In the genomic region with DNA sequence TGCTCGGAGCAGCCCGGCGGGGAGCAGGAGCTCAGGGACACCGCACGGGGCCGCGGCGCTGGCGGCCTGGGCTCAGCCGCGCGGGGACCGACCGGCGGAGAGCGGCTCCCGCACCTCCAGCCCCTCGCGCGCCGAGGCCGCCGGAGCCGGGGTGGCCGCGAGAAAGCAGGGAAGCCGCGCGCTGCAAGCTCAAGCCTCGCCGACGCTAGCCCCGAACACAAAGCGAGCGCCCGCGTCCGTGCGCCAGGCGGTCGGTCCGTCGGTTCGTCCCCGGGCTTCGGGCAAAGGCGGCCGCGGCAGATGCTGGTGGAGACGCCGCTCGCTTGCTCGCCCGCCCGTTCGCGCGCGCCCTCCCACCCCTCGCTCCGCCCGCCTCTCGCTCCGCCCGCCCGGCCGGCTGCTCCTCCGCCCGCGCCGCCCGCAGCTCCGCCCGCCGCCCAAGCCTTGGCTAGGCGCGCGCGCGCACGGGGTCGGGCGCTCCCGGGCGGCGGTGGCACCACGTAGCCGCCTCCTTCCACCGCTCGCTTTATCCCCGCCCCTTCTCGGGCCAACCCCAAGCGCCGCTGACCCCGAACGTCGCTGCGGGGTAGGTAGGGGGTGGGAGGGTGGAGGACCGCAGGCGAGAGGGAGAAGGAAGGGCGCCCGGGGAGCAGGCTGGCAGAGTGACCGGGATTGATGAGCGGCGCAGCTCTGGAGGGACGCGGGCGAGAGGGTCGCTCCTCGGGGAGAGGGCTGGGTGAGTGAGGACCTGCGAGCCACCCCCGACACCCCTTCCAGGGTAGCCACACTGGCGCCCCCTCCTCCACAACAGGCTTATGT, we compare ENCODE assay signal across 8 cellular contexts. TPM values are rescaled to one million over a fixed set of nuclear protein-coding genes. Genes with fewer than 3 reads are reported as not detected.
A peak's percentile ranks its signal among the peaks of the same experiment; 100 is the strongest.
DNase-seq lines count a peak whose midpoint lies in the region; ATAC-seq, FAIRE-seq and TF ChIP-seq lines count a peak whose summit lies in the region.

A gene (minus strand): TSS at position 325 of the 819 bp plus-strand sequence.

- ATAC-seq in GM21515 (IDR thresholded peaks at IDR 0.05; ENCODE audit: unreplicated experiment): peak; percentile 71

- peak within 1 kb of the TSS; percentile 80 for H3K4me3 ChIP-seq in HUES64 (ENCODE audit: low read length)
- peak within 1 kb of the TSS; percentile 90 for H3K4me3 ChIP-seq in SJSA1
- H3K4me3 ChIP-seq in fibroblast of villous mesenchyme (ENCODE audit: low read depth, low read length): peak within 1 kb of the TSS; percentile 85
- H3K4me3 ChIP-seq in neural cell (ENCODE audit: low read length): peak within 1 kb of the TSS; percentile 73

- no peak for TF ChIP-seq RAD21 in neural cell (conservative IDR thresholded peaks at IDR 0.05)

- H3K36me3 ChIP-seq in HUES64 (ENCODE audit: insufficient read depth, low read length): no peaks in the 10 kb centered on the region
- peaks cover 4% of the 10 kb centered on the region for H3K36me3 ChIP-seq in SJSA1
- H3K36me3 ChIP-seq in neural cell (ENCODE audit: insufficient read depth, low read length): no peaks in the 10 kb centered on the region

- H3K27me3 ChIP-seq in HUES64 (ENCODE audit: insufficient read depth, low read length) (peaks cover 42% of the 10 kb centered on the region), SJSA1 (replicated peaks) (no peaks in the 10 kb centered on the region), neural cell (ENCODE audit: insufficient read depth, low read depth, low read length) (peaks cover 6% of the 10 kb centered on the region)

- H3K4me1 ChIP-seq in HUES64 (ENCODE audit: insufficient read depth, low read length) (peaks cover 57% of the 10 kb centered on the region), SJSA1 (replicated peaks) (peaks cover 47% of the 10 kb centered on the region)

- no peak for TF ChIP-seq CTCF in D721Med (IDR thresholded peaks at IDR 0.05; ENCODE audit: insufficient read depth, missing control alignments)
- TF ChIP-seq CTCF in fibroblast of villous mesenchyme (IDR thresholded peaks at IDR 0.05; ENCODE audit: insufficient read depth, low read depth, low read length): no peak
- TF ChIP-seq CTCF in neural cell (IDR thresholded peaks at IDR 0.05; ENCODE audit: poor library complexity, severe bottlenecking): no peak

- no peak within 1 kb of the TSS; the same call in 1 of the 2 replicates for H3K27ac ChIP-seq in HUES64 (ENCODE audit: low read depth, low read length)
- peak within 1 kb of the TSS; percentile 34; the same call in 1 of the 2 replicates for H3K27ac ChIP-seq in SJSA1
- peak within 1 kb of the TSS; percentile 72 for H3K27ac ChIP-seq in neural cell (ENCODE audit: low read length)

- peaks cover 5% of the 10 kb centered on the region for H3K36me3 Mint-ChIP-seq in stimulated activated naive CD8-positive, alpha-beta T cell treated with anti-CD3 and anti-CD28 coated beads, Interleukin-15, Interleukin-2, amounts not matched to agents 100 ng/mL and 50 ng/mL, for 24 hours (ENCODE audit: low read depth)

- peak within 1 kb of the TSS; percentile 81 for H3K4me2 ChIP-seq in neural cell (ENCODE audit: low read length)

- H3K4me1 Mint-ChIP-seq in stimulated activated naive CD8-positive, alpha-beta T cell treated with anti-CD3 and anti-CD28 coated beads, Interleukin-15, Interleukin-2, amounts not matched to agents 100 ng/mL and 50 ng/mL, for 24 hours (ENCODE audit: low read depth): peaks cover 80% of the 10 kb centered on the region

- under 1% methylated on average over 112 of the region's 113 CpGs for WGBS in HUES64

- peak within 1 kb of the TSS; percentile 68 for H3K9ac ChIP-seq in HUES64 (ENCODE audit: low read depth, low read length)
- peak within 1 kb of the TSS; percentile 69 for H3K9ac ChIP-seq in neural cell (ENCODE audit: low read length)

- H3K79me2 ChIP-seq in neural cell (replicated peaks; ENCODE audit: insufficient read depth, low read length): peaks cover 35% of the 10 kb centered on the region

- H3K9me2 ChIP-seq in neural cell (ENCODE audit: insufficient read depth, low read length): no peaks in the 10 kb centered on the region

- DNase-seq in D721Med (ENCODE audit: insufficient read length, low spot score) (peak; percentile 34), SJSA1 (ENCODE audit: low read depth in 1 of 2, low spot score in 2 of 2) (peak; percentile 79 to 85), activated gamma-delta T cell (lab: John Stamatoyannopoulos, UW) (peak; percentile 71), fibroblast of villous mesenchyme (ENCODE audit: low read depth) (peak; percentile 84)

- H3K27me3 Mint-ChIP-seq in stimulated activated naive CD8-positive, alpha-beta T cell treated with anti-CD3 and anti-CD28 coated beads, Interleukin-15, Interleukin-2, amounts not matched to agents 100 ng/mL and 50 ng/mL, for 24 hours: no peaks in the 10 kb centered on the region

- no peaks in the 10 kb centered on the region for H3K9me3 ChIP-seq in HUES64 (ENCODE audit: insufficient read depth, low read depth, low read length)
- H3K9me3 ChIP-seq in SJSA1 (replicated peaks): no peaks in the 10 kb centered on the region
- no peaks in the 10 kb centered on the region for H3K9me3 ChIP-seq in neural cell (ENCODE audit: low read length)

- H3K27ac Mint-ChIP-seq in stimulated activated naive CD8-positive, alpha-beta T cell treated with anti-CD3 and anti-CD28 coated beads, Interleukin-15, Interleukin-2, amounts not matched to agents 100 ng/mL and 50 ng/mL, for 24 hours: peak within 1 kb of the TSS; percentile 86

- H4K20me1 ChIP-seq in neural cell (ENCODE audit: insufficient read depth): no peaks in the 10 kb centered on the region

- no peaks in the 10 kb centered on the region for H3K9me3 Mint-ChIP-seq in stimulated activated naive CD8-positive, alpha-beta T cell treated with anti-CD3 and anti-CD28 coated beads, Interleukin-15, Interleukin-2, amounts not matched to agents 100 ng/mL and 50 ng/mL, for 24 hours

- H2AFZ ChIP-seq in neural cell (ENCODE audit: low read depth, low read length): peak within 1 kb of the TSS; percentile 69

- H3F3A ChIP-seq in neural cell (ENCODE audit: insufficient read depth, low read length, poor library complexity, severe bottlenecking): peaks cover 6% of the 10 kb centered on the region

- H3K4me3 Mint-ChIP-seq in stimulated activated naive CD8-positive, alpha-beta T cell treated with anti-CD3 and anti-CD28 coated beads, Interleukin-15, Interleukin-2, amounts not matched to agents 100 ng/mL and 50 ng/mL, for 24 hours: peak within 1 kb of the TSS; percentile 94

- peak; percentile 19 for TF ChIP-seq EP300 in neural cell (conservative IDR thresholded peaks at IDR 0.05; ENCODE audit: poor library complexity, severe bottlenecking)

- FAIRE-seq in D721Med (lab: Jason Lieb, UNC): no peak

TF ChIP-seq in neural cell, 6 proteins besides CTCF, POLR2A, EP300 and RAD21:
- TF ChIP-seq MXI1 (conservative IDR thresholded peaks at IDR 0.05; ENCODE audit: poor library complexity, severe bottlenecking) (no peak), SMC3 (conservative IDR thresholded peaks at IDR 0.05; ENCODE audit: poor library complexity) (no peak), POLR2AphosphoS5 (IDR thresholded peaks at IDR 0.05) (no peak), EZH2 (IDR thresholded peaks at IDR 0.05; ENCODE audit: borderline replicate concordance, insufficient read depth, low read length, poor library complexity, severe bottlenecking) (no peak), TAF1 (IDR thresholded peaks at IDR 0.05; ENCODE audit: low read depth) (no peak)
- TF ChIP-seq, protein P1, sequence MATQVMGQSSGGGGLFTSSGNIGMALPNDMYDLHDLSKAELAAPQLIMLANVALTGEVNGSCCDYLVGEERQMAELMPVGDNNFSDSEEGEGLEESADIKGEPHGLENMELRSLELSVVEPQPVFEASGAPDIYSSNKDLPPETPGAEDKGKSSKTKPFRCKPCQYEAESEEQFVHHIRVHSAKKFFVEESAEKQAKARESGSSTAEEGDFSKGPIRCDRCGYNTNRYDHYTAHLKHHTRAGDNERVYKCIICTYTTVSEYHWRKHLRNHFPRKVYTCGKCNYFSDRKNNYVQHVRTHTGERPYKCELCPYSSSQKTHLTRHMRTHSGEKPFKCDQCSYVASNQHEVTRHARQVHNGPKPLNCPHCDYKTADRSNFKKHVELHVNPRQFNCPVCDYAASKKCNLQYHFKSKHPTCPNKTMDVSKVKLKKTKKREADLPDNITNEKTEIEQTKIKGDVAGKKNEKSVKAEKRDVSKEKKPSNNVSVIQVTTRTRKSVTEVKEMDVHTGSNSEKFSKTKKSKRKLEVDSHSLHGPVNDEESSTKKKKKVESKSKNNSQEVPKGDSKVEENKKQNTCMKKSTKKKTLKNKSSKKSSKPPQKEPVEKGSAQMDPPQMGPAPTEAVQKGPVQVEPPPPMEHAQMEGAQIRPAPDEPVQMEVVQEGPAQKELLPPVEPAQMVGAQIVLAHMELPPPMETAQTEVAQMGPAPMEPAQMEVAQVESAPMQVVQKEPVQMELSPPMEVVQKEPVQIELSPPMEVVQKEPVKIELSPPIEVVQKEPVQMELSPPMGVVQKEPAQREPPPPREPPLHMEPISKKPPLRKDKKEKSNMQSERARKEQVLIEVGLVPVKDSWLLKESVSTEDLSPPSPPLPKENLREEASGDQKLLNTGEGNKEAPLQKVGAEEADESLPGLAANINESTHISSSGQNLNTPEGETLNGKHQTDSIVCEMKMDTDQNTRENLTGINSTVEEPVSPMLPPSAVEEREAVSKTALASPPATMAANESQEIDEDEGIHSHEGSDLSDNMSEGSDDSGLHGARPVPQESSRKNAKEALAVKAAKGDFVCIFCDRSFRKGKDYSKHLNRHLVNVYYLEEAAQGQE (IDR thresholded peaks at IDR 0.05; ENCODE audit: borderline replicate concordance): no peak

RNA-seq across cellular contexts. Expression of the gene that starts here (rescaled TPM):
- 16.3 TPM for polyA plus RNA-seq in HUES64 (2013, experiment 1 of 2)
- polyA plus RNA-seq in HUES64 (2013, experiment 2 of 2): 19.3 TPM
- 18.0 and 20.0 TPM in 2 replicates for total RNA-seq in SJSA1 (2014; rRNA removed; shearing (Covaris generic))
- 46.1 and 50.5 TPM in 2 replicates for total RNA-seq in fibroblast of villous mesenchyme
- polyA plus RNA-seq in neural cell: 18.8 and 23.9 TPM in 2 replicates
- 31.9 and 41.6 TPM in 2 replicates for polyA minus RNA-seq in neural cell

Comparison
In these comparisons a context has a peak if more than half of its experiments do, and no peak if none do; other contexts are left out.
1. DNase-seq: peak in every context shown above with its lines; median percentile 84 in fibroblast of villous mesenchyme; 82 in SJSA1; 71 in activated gamma-delta T cell; 34 in D721Med.